8 cellular contexts compared by ENCODE assay signal in the genomic region with DNA sequence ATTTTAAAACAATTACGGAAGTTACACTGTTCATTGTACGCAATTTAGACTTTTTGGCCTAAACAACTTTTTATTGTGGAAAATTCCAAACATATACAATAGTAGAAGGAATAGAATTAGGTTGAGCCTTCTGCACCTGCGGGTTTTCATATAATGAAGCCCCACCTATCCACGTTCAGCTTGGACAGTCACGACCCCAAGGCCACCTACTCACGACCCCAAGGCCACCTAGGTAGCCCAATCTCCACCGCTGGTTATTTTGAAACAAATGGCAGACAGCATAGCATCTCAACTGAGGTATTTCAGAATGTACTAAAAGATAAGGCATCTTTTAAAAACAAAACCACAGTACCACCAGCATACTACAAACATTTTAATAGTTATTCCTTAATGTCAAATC. TPM values are rescaled to one million over a fixed set of nuclear protein-coding genes. Genes with fewer than 3 reads are reported as not detected.
A peak's percentile ranks its signal among the peaks of the same experiment; 100 is the strongest.
DNase-seq lines count a peak whose midpoint lies in the region; ATAC-seq and TF ChIP-seq lines count a peak whose summit lies in the region.

No MANE protein-coding gene starts in this region.

- H3K9me3 ChIP-seq in RWPE2 (ENCODE audit: severe bottlenecking) (no peaks in the 10 kb centered on the region), esophagus (ENCODE audit: control insufficient read depth in 2 of 2, insufficient read depth in 1 of 2, low read depth in 1 of 2, low read length in 1 of 2) (no peaks in the 10 kb centered on the region), trophoblast cell (ENCODE audit: insufficient read depth, low read depth, low read length) (peaks cover 3% of the 10 kb centered on the region)

- no peak overlapping the region for H4K91ac ChIP-seq in trophoblast cell (ENCODE audit: low read depth, low read length)

- H3K36me3 ChIP-seq in RWPE2 (ENCODE audit: low read depth) (no peaks in the 10 kb centered on the region), esophagus (ENCODE audit: control insufficient read depth in 2 of 2, insufficient read depth in 2 of 2, low read length in 1 of 2) (no peaks in the 10 kb centered on the region), trophoblast cell (ENCODE audit: control insufficient read depth in 1 of 2, insufficient read depth in 2 of 2, low read length in 2 of 2) (no peaks in the 10 kb centered on the region)

- DNase-seq in D341Med (ENCODE audit: low spot score) = peak; percentile 7
- no peak for DNase-seq in RWPE2 (ENCODE audit: low spot score)
- peak in 1 of 2 donors; percentile 35 for DNase-seq in trophoblast cell
- DNase-seq in activated gamma-delta T cell treated with Interleukin-2 at 50 U/mL for 16 hours = no peak
- no peak for DNase-seq in NCI-H2107 treated with DMSO at 0.1 percent for 48 hours (lab: John Stamatoyannopoulos, UW; ENCODE audit: unreplicated experiment)

- H2AFZ ChIP-seq in trophoblast cell (ENCODE audit: insufficient read depth, low read length, poor library complexity) = no peak overlapping the region

- peaks cover 11% of the 10 kb centered on the region for H3K4me1 ChIP-seq in RWPE2 (ENCODE audit: insufficient read depth, poor library complexity, severe bottlenecking)
- H3K4me1 ChIP-seq in esophagus (ENCODE audit: control insufficient read depth in 2 of 2, insufficient read depth in 2 of 2, low read length in 1 of 2) = peaks cover 0 to 20% of the 10 kb centered on the region in 2 donors
- H3K4me1 ChIP-seq in trophoblast cell (ENCODE audit: control insufficient read depth in 1 of 2, insufficient read depth in 2 of 2, low read length in 2 of 2) = peaks cover 2 to 6% of the 10 kb centered on the region in 2 experiments

- H2AK5ac ChIP-seq in trophoblast cell (ENCODE audit: low read length) = no peak overlapping the region

- H3K18ac ChIP-seq in trophoblast cell (ENCODE audit: low read length) = no peak overlapping the region

- H3K4ac ChIP-seq in trophoblast cell (ENCODE audit: low read depth, low read length) = no peak overlapping the region

- peak overlapping the region; percentile 56 for H3K4me3 ChIP-seq in RWPE2 (ENCODE audit: severe bottlenecking)
- peak overlapping the region; percentile 79 to 89 for H3K4me3 ChIP-seq in esophagus (ENCODE audit: low read depth in 1 of 2, low read length in 2 of 2)
- H3K4me3 ChIP-seq in trophoblast cell (ENCODE audit: low read depth, low read length) = no peak overlapping the region

- H3K14ac ChIP-seq in trophoblast cell (ENCODE audit: low read length) = no peak overlapping the region

- no peak for ATAC-seq in RWPE2 (ENCODE audit: low read depth)
- ATAC-seq in GM21723 (IDR thresholded peaks at IDR 0.05; ENCODE audit: unreplicated experiment) = no peak
- ATAC-seq in GM19463 (IDR thresholded peaks at IDR 0.05; ENCODE audit: unreplicated experiment) = no peak

- no peak overlapping the region for H2BK5ac ChIP-seq in trophoblast cell (ENCODE audit: low read depth, low read length, poor library complexity)

- no peaks in the 10 kb centered on the region for H3K27me3 ChIP-seq in RWPE2 (ENCODE audit: insufficient read depth, poor library complexity, severe bottlenecking)
- no peaks in the 10 kb centered on the region for H3K27me3 ChIP-seq in esophagus (ENCODE audit: control insufficient read depth in 1 of 2, insufficient read depth in 2 of 2, low read length in 2 of 2)
- H3K27me3 ChIP-seq in trophoblast cell (ENCODE audit: insufficient read depth, low read length) = peaks cover 32% of the 10 kb centered on the region

- WGBS in esophagus, 2 donors = 11 to 18% methylated on average over 7 of the region's 7 CpGs
- WGBS in trophoblast cell (ENCODE audit: extremely low coverage, insufficient coverage, insufficient read length) = no CpG with 5 or more reads among the region's 7 CpGs

- H4K12ac ChIP-seq in trophoblast cell (ENCODE audit: low read depth, low read length) = no peak overlapping the region

- H3K23ac ChIP-seq in trophoblast cell (ENCODE audit: low read length) = no peak overlapping the region

- H3K79me2 ChIP-seq in trophoblast cell (ENCODE audit: control insufficient read depth, insufficient read depth, low read length, poor library complexity) = no peaks in the 10 kb centered on the region

- no peak overlapping the region for H3K27ac ChIP-seq in RWPE2 (ENCODE audit: poor library complexity, severe bottlenecking)
- H3K27ac ChIP-seq in esophagus (ENCODE audit: low read depth in 2 of 2, low read length in 1 of 2) = peak overlapping the region in 1 of 2 donors; percentile 84
- H3K27ac ChIP-seq in trophoblast cell (ENCODE audit: low read depth, low read length) = no peak overlapping the region

- TF ChIP-seq CTCF in RWPE2 (IDR thresholded peaks at IDR 0.05; ENCODE audit: poor library complexity, severe bottlenecking) = no peak

- no peak overlapping the region for H3K9ac ChIP-seq in trophoblast cell (ENCODE audit: low read length)

- H3K79me1 ChIP-seq in trophoblast cell (ENCODE audit: low read length) = no peaks in the 10 kb centered on the region

- peak overlapping the region; percentile 79 for H3K4me2 ChIP-seq in trophoblast cell (ENCODE audit: low read length)

- no peak overlapping the region for H2BK120ac ChIP-seq in trophoblast cell (ENCODE audit: insufficient read depth, low read length, poor library complexity)

- H4K8ac ChIP-seq in trophoblast cell (ENCODE audit: low read depth, low read length) = no peak overlapping the region

- no peak overlapping the region for H2BK12ac ChIP-seq in trophoblast cell (ENCODE audit: low read length)

RNA-seq across cellular contexts. Expression of a gene that starts 0.6 kb away (rescaled TPM):
- polyA plus RNA-seq in esophagus = 10 to 100 TPM; 11.3 to 21.7 TPM
- 0.08 and 0.11 TPM in 2 replicates for polyA plus RNA-seq in trophoblast cell (2013)

RNA-seq across cellular contexts. Expression of a gene that starts 28.2 kb away (rescaled TPM):
- polyA plus RNA-seq in esophagus = under 1 TPM in 1 of 2 donors, not detected in 1; 0.06 TPM
- 0.07 and 0.12 TPM in 2 replicates for polyA plus RNA-seq in trophoblast cell (2013)

RNA-seq across cellular contexts. Expression of a gene that starts 58.0 kb away (rescaled TPM):
- polyA plus RNA-seq in esophagus = 10 to 100 TPM; 25.6 to 45.4 TPM
- polyA plus RNA-seq in trophoblast cell (2013) = 252 and 267 TPM in 2 replicates
